In the genomic region with DNA sequence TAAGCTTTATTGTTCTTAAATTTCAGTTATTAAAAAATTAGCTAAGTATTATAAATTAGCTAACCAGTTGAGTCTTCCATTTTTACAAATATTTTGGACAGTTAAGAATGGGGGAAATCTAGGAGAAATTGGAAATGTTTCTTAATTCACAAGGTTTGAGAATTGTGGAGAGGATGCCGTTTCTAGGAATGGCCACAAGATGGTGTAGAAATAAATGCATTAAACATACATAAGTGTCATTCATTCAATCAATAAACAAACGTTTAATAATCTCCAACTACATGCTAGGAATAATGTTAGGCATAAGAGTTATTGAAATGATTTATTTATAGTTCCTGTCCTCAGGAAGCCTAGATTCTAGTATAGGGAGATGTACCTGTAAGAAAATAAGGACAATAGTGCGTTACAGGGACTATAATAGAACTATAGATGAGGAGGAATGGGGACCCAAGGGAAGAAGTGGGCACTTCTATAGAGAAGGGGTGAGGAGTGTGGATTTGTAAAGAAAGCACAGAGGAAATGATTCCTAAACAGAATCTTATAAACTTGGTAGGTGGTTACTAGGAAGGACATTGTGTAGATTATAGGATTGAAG, we compare ENCODE assay signal across 12 cellular contexts.
DNase-seq lines count a peak whose midpoint lies in the region; ATAC-seq and TF ChIP-seq lines count a peak whose summit lies in the region.
"Had no signal": no experiment of that assay in that cellular context is flagged by ENCODE, and none has a peak within 500 bp of the region (broad histone marks: within the 10 kb centered on the region; RNA-seq: fewer than 3 reads in every experiment).

No MANE protein-coding gene starts in this region.

- no peaks in the 10 kb centered on the region for H3K36me3 ChIP-seq in WERI-Rb-1
- H3K36me3 ChIP-seq: thoracic aorta had no signal

- no peaks in the 10 kb centered on the region for H3K27me3 ChIP-seq in WERI-Rb-1 (ENCODE audit: insufficient read depth, low read depth, severe bottlenecking)

- in situ Hi-C loops in GM13977 (cut with MboI; ENCODE audit: low pct_unique_long_range_greater_than_20kb, low sequenced_read_pairs, unreplicated experiment): no loop called here

- no peak for DNase-seq in GM13977 (ENCODE audit: low spot score)
- no peak for DNase-seq in WERI-Rb-1
- DNase-seq in iPS-NIHi11 (ENCODE audit: low spot score): peak; percentile 25
- DNase-seq in COR-L47 (lab: John Stamatoyannopoulos, UW): no peak
- DNase-seq: activated CD4-positive, CD25-positive, alpha-beta regulatory T cell treated with anti-CD3 and anti-CD28 coated beads, Interleukin-2, amount 50 U/mL, for 72 hours; CD4-positive, CD25-positive, alpha-beta regulatory T cell; kidney glomerular epithelial cell had no signal

- TF ChIP-seq CTCF in 22Rv1 (IDR thresholded peaks at IDR 0.05) (peak; percentile 61), GM13977 (IDR thresholded peaks at IDR 0.05; ENCODE audit: extremely low read depth, insufficient read depth, missing control alignments) (peak; percentile 32), WERI-Rb-1 (IDR thresholded peaks at IDR 0.05; ENCODE audit: low read depth, low read length) (peak; percentile 45)

- ATAC-seq in HG03460 (IDR thresholded peaks at IDR 0.05; ENCODE audit: unreplicated experiment) (no peak), GM19463 (IDR thresholded peaks at IDR 0.05; ENCODE audit: unreplicated experiment) (no peak), HG02763 (IDR thresholded peaks at IDR 0.05; ENCODE audit: unreplicated experiment) (no peak)

- no peak overlapping the region for H3K27ac ChIP-seq in 22Rv1
- no peak overlapping the region for H3K27ac ChIP-seq in WERI-Rb-1
- H3K27ac ChIP-seq: thoracic aorta had no signal

- H3K9me3 ChIP-seq in WERI-Rb-1 (ENCODE audit: severe bottlenecking): no peaks in the 10 kb centered on the region
- H3K9me3 ChIP-seq: thoracic aorta had no signal

- no peak overlapping the region for H3K4me3 ChIP-seq in WERI-Rb-1 (ENCODE audit: low read depth, low read length)
- H3K4me3 ChIP-seq: thoracic aorta had no signal
